ENCODE assay signal across 8 cellular contexts in the genomic region with DNA sequence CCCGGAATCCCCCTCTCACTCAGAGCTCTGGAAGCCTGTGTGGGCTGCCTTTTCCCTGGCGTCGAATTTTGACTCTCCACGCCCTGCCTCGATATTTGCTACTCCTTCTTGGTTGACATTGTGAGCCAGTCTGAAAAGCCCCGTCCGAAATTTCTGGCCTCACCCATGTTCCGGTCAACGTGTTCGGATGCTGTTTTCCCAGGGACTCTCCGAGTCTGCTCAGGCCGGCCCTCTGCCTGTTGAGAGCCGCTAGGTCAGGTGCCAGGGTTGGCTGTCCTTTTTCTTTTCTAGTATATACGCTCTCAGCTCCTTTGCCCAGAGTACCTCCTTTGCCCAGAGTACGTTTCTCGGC. TPM values are rescaled to one million over a fixed set of nuclear protein-coding genes. Genes with fewer than 3 reads are reported as not detected.
A peak's percentile ranks its signal among the peaks of the same experiment; 100 is the strongest.
DNase-seq lines count a peak whose midpoint lies in the region; ATAC-seq and TF ChIP-seq lines count a peak whose summit lies in the region.

No MANE protein-coding gene starts in this region.

- peak overlapping the region; percentile 92 for H3K27ac Mint-ChIP-seq in T-helper 17 cell

- H3K4me3 ChIP-seq in mucosa of rectum (ENCODE audit: low read length in 2 of 2) (peak overlapping the region; percentile 81 to 88), uterus (peak overlapping the region; percentile 85 to 86)

- ATAC-seq in T-helper 17 cell, result no peak
- peak; percentile 32 for ATAC-seq in esophagus mucosa
- no peak for ATAC-seq in GM19324 (IDR thresholded peaks at IDR 0.05; ENCODE audit: low FRiP score, unreplicated experiment)

- H3K27me3 ChIP-seq in mucosa of rectum (ENCODE audit: control insufficient read depth in 2 of 2, insufficient read depth in 2 of 2, low read length in 2 of 2), result no peaks in the 10 kb centered on the region
- no peaks in the 10 kb centered on the region for H3K27me3 ChIP-seq in uterus

- TF ChIP-seq POLR2A in uterus (IDR thresholded peaks at IDR 0.05), result no peak

- H3K4me1 ChIP-seq in mucosa of rectum (ENCODE audit: control insufficient read depth in 2 of 2, insufficient read depth in 2 of 2, low read length in 2 of 2) (peaks cover 5 to 14% of the 10 kb centered on the region in 2 donors), uterus (no peaks in the 10 kb centered on the region)

- TF ChIP-seq CTCF in GM12872 (IDR thresholded peaks at IDR 0.05; ENCODE audit: insufficient read depth, low read depth, low read length) (peak; percentile 29; the same call in 1 of the 3 replicates), uterus (IDR thresholded peaks at IDR 0.05) (peak; percentile 36 to 62 (median 48))

- H3K4me3 Mint-ChIP-seq in T-helper 17 cell, result peak overlapping the region; percentile 89

- no peaks in the 10 kb centered on the region for H3K27me3 Mint-ChIP-seq in T-helper 17 cell

- DNase-seq in AG08396 (ENCODE audit: low spot score) (peak; percentile 77), HT-29 (ENCODE audit: low spot score) (peak; percentile 89), T-helper 17 cell (no peak), uterus (peak; percentile 51 to 64)

- no peaks in the 10 kb centered on the region for H3K36me3 ChIP-seq in mucosa of rectum (ENCODE audit: control insufficient read depth in 2 of 2, insufficient read depth in 2 of 2, low read length in 2 of 2)
- no peaks in the 10 kb centered on the region for H3K36me3 ChIP-seq in uterus

- no peaks in the 10 kb centered on the region for H3K36me3 Mint-ChIP-seq in T-helper 17 cell (ENCODE audit: low read depth)

- H3K27ac ChIP-seq in mucosa of rectum (ENCODE audit: low read depth in 2 of 2, low read length in 2 of 2) (peak overlapping the region; percentile 73 to 83), uterus (peak overlapping the region; percentile 98 to 99)

- H3K4me1 Mint-ChIP-seq in T-helper 17 cell, result peaks cover 23% of the 10 kb centered on the region

- intact Hi-C loops in uterus (cut with DNase I; ENCODE audit: low total_unique reads), result no loop called here

- H3K9me3 ChIP-seq in T-helper 17 cell (ENCODE audit: control insufficient read depth, low read length, poor library complexity, severe bottlenecking) (no peaks in the 10 kb centered on the region), mucosa of rectum (ENCODE audit: control insufficient read depth in 2 of 2, low read length in 2 of 2) (no peaks in the 10 kb centered on the region), uterus (no peaks in the 10 kb centered on the region)

- H3K9ac ChIP-seq in mucosa of rectum (ENCODE audit: low read depth in 1 of 2, low read length in 2 of 2), result peak overlapping the region; percentile 71 to 80

RNA-seq across cellular contexts. Expression of a gene that starts 6.8 kb away (rescaled TPM):
- 22.3 and 25.1 TPM in 2 replicates for total RNA-seq in HT-29 (2014; rRNA removed; shearing (Covaris generic))
- 10 to 100 TPM; 10.4 to 10.7 TPM for total RNA-seq in T-helper 17 cell
- total RNA-seq in esophagus mucosa, result 15.9 TPM
- total RNA-seq in uterus, result 10 to 100 TPM; 18.8 to 50.0 (median 36.5) TPM

Comparison
In these comparisons a context has a peak if more than half of its experiments do, and no peak if none do; other contexts are left out.
1. DNase-seq: peak in AG08396 (single experiment), HT-29 (single experiment) and uterus (2 of 2); none in T-helper 17 cell (0 of 3).